1 cellular context compared by ENCODE assay signal in genomic region chr7:43588477-43589132, GRCh38.
TF ChIP-seq lines count a peak whose summit lies in the region.

No MANE protein-coding gene starts in this region.

TF ChIP-seq in GM12878, 131 proteins besides CTCF, POLR2A, EP300 and RAD21 (continued from another document):
- TF ChIP-seq E2F8 (IDR thresholded peaks at IDR 0.05; ENCODE audit: low read depth, partially characterized antibody), result no peak
- no peak for TF ChIP-seq SP1 (IDR thresholded peaks at IDR 0.05; ENCODE audit: low read depth, low read length)
- no peak for TF ChIP-seq RELB (IDR thresholded peaks at IDR 0.05; ENCODE audit: low read depth)
- TF ChIP-seq LARP7 (IDR thresholded peaks at IDR 0.05), result 0 out of 2 replicates have a peak, but pooled peaks have one; percentile 47
- TF ChIP-seq NRF1 (conservative IDR thresholded peaks at IDR 0.05; ENCODE audit: low read depth, low read length), result no peak
- TF ChIP-seq JUNB (IDR thresholded peaks at IDR 0.05), result no peak
- TF ChIP-seq ZNF384 (IDR thresholded peaks at IDR 0.05; ENCODE audit: borderline replicate concordance, low read depth, low read length), result no peak
- peak; percentile 49; the same call in 1 of the 2 replicates for TF ChIP-seq POLR2AphosphoS5 (IDR thresholded peaks at IDR 0.05; ENCODE audit: low read length)
- peak; percentile 46; the same call in 1 of the 2 replicates for TF ChIP-seq MLLT1 (IDR thresholded peaks at IDR 0.05)
- 0 out of 4 replicates have a peak, but pooled peaks of 1 of the 2 experiments have one; percentile 31 for TF ChIP-seq IKZF2 (IDR thresholded peaks at IDR 0.05)
- no peak for TF ChIP-seq RUNX3 (IDR thresholded peaks at IDR 0.05; ENCODE audit: low read length)
- no peak for TF ChIP-seq NR2C2 (IDR thresholded peaks at IDR 0.05; ENCODE audit: borderline replicate concordance, control insufficient read depth, insufficient read length, low read depth)
- TF ChIP-seq MYB (IDR thresholded peaks at IDR 0.05; ENCODE audit: borderline replicate concordance, low read depth, low read length), result no peak
- no peak for TF ChIP-seq FOXK2 (IDR thresholded peaks at IDR 0.05)
